Comparison of ENCODE assay signal across 8 cellular contexts in the genomic region with DNA sequence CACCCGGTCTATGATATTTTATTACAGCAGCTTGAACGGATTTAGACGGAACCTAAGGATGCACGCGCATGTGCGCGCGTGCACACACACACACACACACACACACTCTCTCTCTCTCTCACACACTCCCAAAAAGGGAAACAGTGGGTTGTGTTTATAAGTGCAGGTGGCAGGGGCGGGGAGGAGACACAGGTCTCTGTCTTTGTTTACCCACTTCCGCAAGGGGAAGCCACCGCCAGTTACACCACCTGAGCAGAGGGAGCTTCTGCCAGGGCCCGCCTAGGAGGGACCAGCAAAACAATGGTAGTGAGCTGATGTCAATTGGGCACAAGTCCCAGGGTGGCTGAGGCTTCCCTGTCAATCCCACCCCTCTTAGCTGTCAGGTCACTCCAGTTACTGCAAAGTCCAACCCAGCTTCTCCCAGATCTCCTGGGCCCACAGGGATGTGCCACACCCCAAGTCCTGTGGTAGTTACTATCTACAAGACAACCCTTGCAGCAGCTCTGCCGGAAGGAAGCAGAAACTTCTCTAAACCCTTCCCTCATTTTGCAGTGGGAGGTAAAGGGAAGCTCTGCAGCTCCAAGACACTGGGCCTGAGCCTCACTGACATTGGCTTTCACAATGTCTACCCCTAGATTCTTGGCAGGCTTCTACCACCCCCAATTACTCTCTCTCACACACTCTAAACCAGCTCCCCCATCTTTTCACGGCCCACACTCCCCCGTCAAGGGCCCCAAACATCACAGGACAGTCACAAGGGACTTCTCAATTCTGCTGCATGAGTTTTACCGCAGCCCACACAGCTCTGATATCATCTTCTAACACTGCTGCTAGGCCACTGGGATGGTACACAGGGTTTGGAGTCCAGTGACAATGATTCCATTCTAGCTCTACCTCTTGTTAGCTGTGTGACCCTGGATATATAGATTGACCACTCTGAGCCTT. TPM values are rescaled to one million over a fixed set of nuclear protein-coding genes. Genes with fewer than 3 reads are reported as not detected.
DNase-seq lines count a peak whose midpoint lies in the region; ATAC-seq and TF ChIP-seq lines count a peak whose summit lies in the region.

No MANE protein-coding gene starts in this region.

- WGBS in neuronal stem cell (ENCODE audit: extremely low coverage in 2 of 2, insufficient read length in 2 of 2, insufficient replicate concordance in 1 of 2), 2 donors: no CpG with 5 or more reads among the region's 16 CpGs

- CTCF ChIA-PET in activated CD8-positive, alpha-beta T cell treated with anti-CD3 and anti-CD28 coated beads for 36 hours (lab: Charles Lee): interaction anchor here (0.8 to 2.6 kb wide), 7 partner anchors 9 to 43 kb away, joined by 3 to 24 read pairs (median 6); no protein-coding TSS in a partner anchor

- H3K79me1 ChIP-seq in neuronal stem cell (ENCODE audit: low read depth, low read length): no peaks in the 10 kb centered on the region

- H3K27ac Mint-ChIP-seq in HFFc6: peak overlapping the region; percentile 57
- H3K27ac Mint-ChIP-seq in activated CD8-positive, alpha-beta T cell treated with anti-CD3 and anti-CD28 coated beads for 36 hours: peak overlapping the region; percentile 95

- no peak overlapping the region for H4K8ac ChIP-seq in neuronal stem cell (ENCODE audit: low read depth, low read length)

- POLR2A ChIA-PET in activated CD8-positive, alpha-beta T cell treated with anti-CD3 and anti-CD28 coated beads for 36 hours (lab: Charles Lee): interaction anchor here (0.7 to 3.8 kb wide), 7 partner anchors 9 to 34 kb away, joined by 3 to 49 read pairs (median 5); a partner anchor contains a TSS

- TF ChIP-seq CTCF in HFFc6 (IDR thresholded peaks at IDR 0.05): no peak
- TF ChIP-seq CTCF in activated CD8-positive, alpha-beta T cell treated with anti-CD3 and anti-CD28 coated beads for 36 hours (IDR thresholded peaks at IDR 0.05): no peak
- no peak for TF ChIP-seq CTCF in left ventricle myocardium inferior (IDR thresholded peaks at IDR 0.05; ENCODE audit: borderline replicate concordance)

- H3K18ac ChIP-seq in neuronal stem cell (ENCODE audit: low read length): no peak overlapping the region

- H3K23ac ChIP-seq in neuronal stem cell (ENCODE audit: low read depth, low read length, poor library complexity): no peak overlapping the region

- H2BK120ac ChIP-seq in neuronal stem cell (ENCODE audit: low read depth, low read length): no peak overlapping the region

- H2BK5ac ChIP-seq in neuronal stem cell (ENCODE audit: low read length): no peak overlapping the region

- H3K4me1 ChIP-seq in left ventricle myocardium inferior (peaks cover 96% of the 10 kb centered on the region), neuronal stem cell (ENCODE audit: control insufficient read depth in 2 of 2, insufficient read depth in 1 of 2, low read depth in 1 of 2, low read length in 2 of 2) (no peaks in the 10 kb centered on the region)

- no peak overlapping the region for H3K4me2 ChIP-seq in neuronal stem cell (ENCODE audit: insufficient read depth, low read length, poor library complexity, severe bottlenecking)

- H3K27me3 ChIP-seq in left ventricle myocardium inferior (ENCODE audit: low read depth) (no peaks in the 10 kb centered on the region), neuronal stem cell (ENCODE audit: control insufficient read depth in 3 of 3, insufficient read depth in 3 of 3, low read depth in 1 of 3, low read length in 3 of 3) (no peaks in the 10 kb centered on the region)

- H3K9me3 Mint-ChIP-seq in HFFc6: peaks cover 10% of the 10 kb centered on the region
- peaks cover 5% of the 10 kb centered on the region for H3K9me3 Mint-ChIP-seq in activated CD8-positive, alpha-beta T cell treated with anti-CD3 and anti-CD28 coated beads for 36 hours

- no peak overlapping the region for H3K4ac ChIP-seq in neuronal stem cell (ENCODE audit: low read length)

- no peak for DNase-seq in HFFc6
- DNase-seq in NCI-H2029 treated with DMSO at 0.1 percent for 48 hours (lab: John Stamatoyannopoulos, UW): peak; percentile 66
- peak; percentile 90 for DNase-seq in activated CD8-positive, alpha-beta T cell treated with anti-CD3 and anti-CD28 coated beads for 36 hours
- DNase-seq in left ventricle myocardium inferior: no peak
- peak in 2 of 3 donors; percentile 30 to 47 for DNase-seq in stimulated activated CD4-positive, alpha-beta T cell treated with anti-CD3 and anti-CD28 coated beads, TNF-alpha, amount 100 ng/mL, for 48 hours (ENCODE audit: low read depth in 3 of 3)
- DNase-seq in neuronal stem cell (ENCODE audit: low spot score): no peak
- no peak for DNase-seq in midbrain (lab: John Stamatoyannopoulos, UW)

- H3K27ac ChIP-seq in left ventricle myocardium inferior (replicated peaks) (peak overlapping the region; percentile 84), neuronal stem cell (replicated peaks; ENCODE audit: low read length) (no peak overlapping the region)

- H3K36me3 ChIP-seq in left ventricle myocardium inferior: peaks cover 3% of the 10 kb centered on the region
- H3K36me3 ChIP-seq in neuronal stem cell (replicated peaks in 1 of 2; ENCODE audit: control insufficient read depth in 2 of 2, insufficient read depth in 2 of 2, low read length in 2 of 2): no peaks in the 10 kb centered on the region

- no peak overlapping the region for H3K14ac ChIP-seq in neuronal stem cell (ENCODE audit: low read length)

- peak overlapping the region; percentile 6 for H3K4me3 ChIP-seq in left ventricle myocardium inferior
- H3K4me3 ChIP-seq in neuronal stem cell (ENCODE audit: low read length in 2 of 2): no peak overlapping the region

- intact Hi-C loops in activated CD8-positive, alpha-beta T cell treated with anti-CD3 and anti-CD28 coated beads for 36 hours (cut with micrococcal nuclease): no loop called here
- intact Hi-C loops in left ventricle myocardium inferior (cut with micrococcal nuclease): no loop called here

- no peak overlapping the region for H2BK12ac ChIP-seq in neuronal stem cell (ENCODE audit: low read length)

- peak; percentile 87 for ATAC-seq in GM18502 (IDR thresholded peaks at IDR 0.05; ENCODE audit: poor library complexity, unreplicated experiment)
- peak; percentile 78 for ATAC-seq in activated CD8-positive, alpha-beta T cell treated with anti-CD3 and anti-CD28 coated beads for 36 hours

- H2BK15ac ChIP-seq in neuronal stem cell (ENCODE audit: low read length): no peak overlapping the region

- peaks cover 53% of the 10 kb centered on the region for H3K4me1 Mint-ChIP-seq in HFFc6 (ENCODE audit: low read depth)
- peaks cover 87% of the 10 kb centered on the region for H3K4me1 Mint-ChIP-seq in activated CD8-positive, alpha-beta T cell treated with anti-CD3 and anti-CD28 coated beads for 36 hours (ENCODE audit: low read depth)

- H3K9ac ChIP-seq in neuronal stem cell (ENCODE audit: low read depth, low read length, poor library complexity): no peak overlapping the region

- H3K4me3 Mint-ChIP-seq in HFFc6: no peak overlapping the region
- peak overlapping the region; percentile 68 for H3K4me3 Mint-ChIP-seq in activated CD8-positive, alpha-beta T cell treated with anti-CD3 and anti-CD28 coated beads for 36 hours

- H4K91ac ChIP-seq in neuronal stem cell (ENCODE audit: low read depth, low read length, poor library complexity): no peak overlapping the region

- H2AK5ac ChIP-seq in neuronal stem cell (ENCODE audit: low read depth, low read length): no peak overlapping the region

- H2AFZ ChIP-seq in neuronal stem cell (ENCODE audit: low read length): no peak overlapping the region

- H3K9me3 ChIP-seq in left ventricle myocardium inferior (replicated peaks) (peaks cover 5% of the 10 kb centered on the region), neuronal stem cell (replicated peaks in 1 of 2; ENCODE audit: control insufficient read depth in 2 of 2, insufficient read depth in 1 of 2, low read depth in 1 of 2, low read length in 2 of 2) (no peaks in the 10 kb centered on the region)

- H3K27me3 Mint-ChIP-seq in HFFc6 (ENCODE audit: insufficient read depth): peaks cover 2% of the 10 kb centered on the region
- H3K27me3 Mint-ChIP-seq in activated CD8-positive, alpha-beta T cell treated with anti-CD3 and anti-CD28 coated beads for 36 hours: no peaks in the 10 kb centered on the region

- peaks cover 14% of the 10 kb centered on the region for H3K36me3 Mint-ChIP-seq in HFFc6 (ENCODE audit: low read depth)
- peaks cover 34% of the 10 kb centered on the region for H3K36me3 Mint-ChIP-seq in activated CD8-positive, alpha-beta T cell treated with anti-CD3 and anti-CD28 coated beads for 36 hours (ENCODE audit: low read depth)

RNA-seq across cellular contexts. Expression of a gene that starts 17.6 kb away (rescaled TPM):
- total RNA-seq in HFFc6 (2021; fragmentation: NEBNext Ultra II Directional; extraction: Animal tissue kit (Norgen Biotek cat#: 25700)): 100 to 1,000 TPM; 253 to 361 (median 336) TPM
- total RNA-seq in activated CD8-positive, alpha-beta T cell treated with anti-CD3 and anti-CD28 coated beads for 36 hours: 100 to 1,000 TPM; 226 to 238 TPM
- total RNA-seq in left ventricle myocardium inferior: 390 TPM
- polyA plus RNA-seq in neuronal stem cell (2013, experiment 1 of 2): 47.4 TPM
- 40.6 TPM for polyA plus RNA-seq in neuronal stem cell (2013, experiment 2 of 2)

RNA-seq across cellular contexts. Expression of a gene that starts 55.2 kb away (rescaled TPM):
- total RNA-seq in HFFc6 (2021; fragmentation: NEBNext Ultra II Directional; extraction: Animal tissue kit (Norgen Biotek cat#: 25700)): 1 to 10 TPM; 2.1 to 6.6 (median 6.2) TPM
- total RNA-seq in activated CD8-positive, alpha-beta T cell treated with anti-CD3 and anti-CD28 coated beads for 36 hours: not detected
- 34.3 TPM for total RNA-seq in left ventricle myocardium inferior
- 1.3 TPM for polyA plus RNA-seq in neuronal stem cell (2013, experiment 1 of 2)
- 1.3 TPM for polyA plus RNA-seq in neuronal stem cell (2013, experiment 2 of 2)

Comparison
In these comparisons a context has a peak if more than half of its experiments do, and no peak if none do; other contexts are left out.
1. DNase-seq: peak in NCI-H2029 treated with DMSO at 0.1 percent for 48 hours (single experiment), activated CD8-positive, alpha-beta T cell treated with anti-CD3 and anti-CD28 coated beads for 36 hours (single experiment) and stimulated activated CD4-positive, alpha-beta T cell treated with anti-CD3 and anti-CD28 coated beads, TNF-alpha, amount 100 ng/mL, for 48 hours (2 of 3); none in HFFc6 (single experiment), left ventricle myocardium inferior (single experiment), neuronal stem cell (single experiment) and midbrain (single experiment).